Comparison of ENCODE assay signal across 1 cellular context in genomic region chr1:23803674-23804073, GRCh38.
A peak's percentile ranks its signal among the peaks of the same experiment; 100 is the strongest.
TF ChIP-seq lines count a peak whose summit lies in the region.

No MANE protein-coding gene starts in this region.

TF ChIP-seq in K562, 482 proteins besides CTCF, POLR2A, EP300 and RAD21:
- TF ChIP-seq FOXP1 (CRISPR knock-in tag; IDR thresholded peaks at IDR 0.05), result no peak
- TF ChIP-seq ZBTB33 (CRISPR knock-in tag; IDR thresholded peaks at IDR 0.05), result peak; percentile 92
- TF ChIP-seq GATAD2B (IDR thresholded peaks at IDR 0.05; ENCODE audit: borderline replicate concordance), result no peak
- TF ChIP-seq SNIP1 (IDR thresholded peaks at IDR 0.05; ENCODE audit: low read depth), result no peak
